In genomic region chr1:88731475-88731874, GRCh38 we compare ENCODE assay signal across 1 cellular context.
TF ChIP-seq lines count a peak whose summit lies in the region.

No MANE protein-coding gene starts in this region.

TF ChIP-seq in GM12878, 131 proteins besides CTCF, POLR2A, EP300 and RAD21 (continued from another document):
- TF ChIP-seq, protein P1, sequence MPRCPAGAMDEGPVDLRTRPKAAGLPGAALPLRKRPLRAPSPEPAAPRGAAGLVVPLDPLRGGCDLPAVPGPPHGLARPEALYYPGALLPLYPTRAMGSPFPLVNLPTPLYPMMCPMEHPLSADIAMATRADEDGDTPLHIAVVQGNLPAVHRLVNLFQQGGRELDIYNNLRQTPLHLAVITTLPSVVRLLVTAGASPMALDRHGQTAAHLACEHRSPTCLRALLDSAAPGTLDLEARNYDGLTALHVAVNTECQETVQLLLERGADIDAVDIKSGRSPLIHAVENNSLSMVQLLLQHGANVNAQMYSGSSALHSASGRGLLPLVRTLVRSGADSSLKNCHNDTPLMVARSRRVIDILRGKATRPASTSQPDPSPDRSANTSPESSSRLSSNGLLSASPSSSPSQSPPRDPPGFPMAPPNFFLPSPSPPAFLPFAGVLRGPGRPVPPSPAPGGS (IDR thresholded peaks at IDR 0.05; ENCODE audit: borderline replicate concordance, insufficient read depth, low read depth, low read length, poor library complexity, severe bottlenecking) = no peak
- TF ChIP-seq KLF5 (IDR thresholded peaks at IDR 0.05; ENCODE audit: partially characterized antibody) (no peak), CUX1 (IDR thresholded peaks at IDR 0.05; ENCODE audit: insufficient replicate concordance, low read depth, low read length) (no peak), SIX5 (IDR thresholded peaks at IDR 0.05; ENCODE audit: low read depth, low read length, severe bottlenecking) (no peak), DPF2 (IDR thresholded peaks at IDR 0.05) (no peak)
